ENCODE assay signal across 8 cellular contexts in the genomic region with DNA sequence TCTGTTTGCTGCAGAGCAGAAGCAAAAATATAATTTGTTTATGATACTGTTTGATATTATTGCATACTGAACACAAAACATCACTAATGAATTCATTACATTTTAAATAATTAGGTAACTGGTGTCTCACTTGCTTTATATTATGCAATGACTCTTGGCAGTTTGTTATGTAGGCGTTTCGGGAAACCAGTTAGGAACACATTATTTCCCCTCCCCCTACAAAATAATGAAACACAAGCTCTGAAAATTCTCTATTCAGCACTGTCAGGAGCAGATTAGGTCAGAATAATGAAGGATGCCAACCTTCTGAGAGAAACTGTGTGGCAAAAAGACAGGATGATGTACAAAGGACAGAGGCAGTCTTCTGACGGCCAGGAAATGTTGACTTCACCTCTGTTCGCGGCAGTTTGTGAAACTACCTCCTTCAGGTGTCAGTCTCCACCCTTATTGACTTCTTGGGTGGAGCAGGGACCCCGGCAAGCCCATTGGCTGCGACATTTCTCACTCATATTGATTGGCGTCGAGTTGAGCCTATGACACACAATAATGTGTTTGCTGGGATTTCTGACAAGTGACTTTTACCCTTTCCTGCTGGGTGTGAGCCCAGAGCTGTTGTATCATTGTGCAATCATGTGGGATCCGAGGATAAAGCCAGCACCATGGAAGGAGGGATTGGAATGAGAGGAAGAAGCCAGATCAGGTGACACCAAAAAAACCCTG. TPM values are rescaled to one million over a fixed set of nuclear protein-coding genes. Genes with fewer than 3 reads are reported as not detected.
DNase-seq lines count a peak whose midpoint lies in the region; TF ChIP-seq lines count a peak whose summit lies in the region.

No MANE protein-coding gene starts in this region.

- peak overlapping the region; percentile 86 for H3K27ac ChIP-seq in angular gyrus (ENCODE audit: low read depth, low read length)
- peak overlapping the region; percentile 93 for H3K27ac ChIP-seq in hepatocyte
- peak overlapping the region; percentile 76 for H3K27ac ChIP-seq in skeletal muscle tissue (ENCODE audit: low read depth, low read length)

- no peaks in the 10 kb centered on the region for H3K9me3 ChIP-seq in hepatocyte (ENCODE audit: low read depth)
- no peaks in the 10 kb centered on the region for H3K9me3 ChIP-seq in skeletal muscle tissue (ENCODE audit: control insufficient read depth in 3 of 3, low read length in 3 of 3)

- H3K4me1 ChIP-seq in hepatocyte (ENCODE audit: insufficient read depth) (peaks cover 39% of the 10 kb centered on the region), skeletal muscle tissue (ENCODE audit: control insufficient read depth in 3 of 3, insufficient read depth in 3 of 3, low read length in 3 of 3) (peaks cover 36 to 43% (median 41%) of the 10 kb centered on the region in 3 donors)

- H3K27me3 ChIP-seq in hepatocyte (no peaks in the 10 kb centered on the region), skeletal muscle tissue (ENCODE audit: control insufficient read depth in 3 of 3, insufficient read depth in 3 of 3, low read length in 3 of 3) (no peaks in the 10 kb centered on the region)

- H3K36me3 ChIP-seq in hepatocyte (replicated peaks; ENCODE audit: insufficient read depth, low read depth) (no peaks in the 10 kb centered on the region), skeletal muscle tissue (ENCODE audit: control insufficient read depth in 3 of 3, insufficient read depth in 3 of 3, low read length in 3 of 3) (peaks cover 0 to 3% (median 1%) of the 10 kb centered on the region in 3 donors)

- 65% methylated on average over 10 of the region's 10 CpGs for WGBS in hepatocyte (ENCODE audit: low lambda C conversion rate, missing lambda C conversion rate)

- TF ChIP-seq CTCF in hepatocyte (IDR thresholded peaks at IDR 0.05; ENCODE audit: poor library complexity), result no peak
- TF ChIP-seq CTCF in GM13976 (IDR thresholded peaks at IDR 0.05; ENCODE audit: borderline replicate concordance, control extremely low read depth, extremely low read depth, insufficient read depth, missing control alignments), result no peak

- in situ Hi-C loops in GM13976 (cut with MboI; ENCODE audit: low sequenced_read_pairs, unreplicated experiment), result no loop called here

- H2AFZ ChIP-seq in hepatocyte, result no peak overlapping the region

- DNase-seq in C1 segment of cervical spinal cord (lab: John Stamatoyannopoulos, UW), result peak in 12 of 14 donors; percentile 58 to 91 (median 77)
- DNase-seq in HuH-7 (ENCODE audit: low spot score), result peak; percentile 96
- peak; percentile 82 for DNase-seq in hepatocyte (ENCODE audit: low spot score)
- DNase-seq in NCI-H187 treated with DMSO at 0.1 percent for 48 hours (lab: John Stamatoyannopoulos, UW), result no peak
- no peak for DNase-seq in GM13976 (ENCODE audit: low spot score)
- DNase-seq in kidney glomerular epithelial cell (lab: John Stamatoyannopoulos, UW), result no peak

- H4K20me1 ChIP-seq in hepatocyte (ENCODE audit: insufficient read depth, poor library complexity, severe bottlenecking), result peaks cover 3% of the 10 kb centered on the region

- peaks cover 34% of the 10 kb centered on the region for H3K79me2 ChIP-seq in hepatocyte

- no peaks in the 10 kb centered on the region for H3K9me2 ChIP-seq in hepatocyte (replicated peaks; ENCODE audit: insufficient read depth)

- peak overlapping the region in 2 of 3 donors; percentile 27 to 55 for H3K9ac ChIP-seq in skeletal muscle tissue (ENCODE audit: low read depth in 1 of 3, low read length in 3 of 3)

- H3K4me2 ChIP-seq in hepatocyte, result peak overlapping the region; percentile 28

- no peak overlapping the region for H3K4me3 ChIP-seq in hepatocyte
- H3K4me3 ChIP-seq in skeletal muscle tissue (ENCODE audit: low read length in 3 of 3), result peak overlapping the region in 2 of 3 donors; percentile 55 to 59

RNA-seq across cellular contexts. Expression of a gene that starts 34.0 kb away (rescaled TPM):
- total RNA-seq in hepatocyte, result 23.0 and 28.5 TPM in 2 replicates
- polyA plus RNA-seq in hepatocyte, result 27.8 and 33.5 TPM in 2 replicates
- total RNA-seq in skeletal muscle tissue, result 12.0 TPM

Comparison
In these comparisons a context has a peak if more than half of its experiments do, and no peak if none do; other contexts are left out.
1. DNase-seq: peak in C1 segment of cervical spinal cord (12 of 14), HuH-7 (single experiment) and hepatocyte (single experiment); none in NCI-H187 treated with DMSO at 0.1 percent for 48 hours (single experiment), GM13976 (single experiment) and kidney glomerular epithelial cell (single experiment).
2. Peak in every context shown above with its lines, with median percentiles within 50 percentile points of each other: H3K27ac ChIP-seq.